ENCODE assay signal across 20 cellular contexts in the genomic region with DNA sequence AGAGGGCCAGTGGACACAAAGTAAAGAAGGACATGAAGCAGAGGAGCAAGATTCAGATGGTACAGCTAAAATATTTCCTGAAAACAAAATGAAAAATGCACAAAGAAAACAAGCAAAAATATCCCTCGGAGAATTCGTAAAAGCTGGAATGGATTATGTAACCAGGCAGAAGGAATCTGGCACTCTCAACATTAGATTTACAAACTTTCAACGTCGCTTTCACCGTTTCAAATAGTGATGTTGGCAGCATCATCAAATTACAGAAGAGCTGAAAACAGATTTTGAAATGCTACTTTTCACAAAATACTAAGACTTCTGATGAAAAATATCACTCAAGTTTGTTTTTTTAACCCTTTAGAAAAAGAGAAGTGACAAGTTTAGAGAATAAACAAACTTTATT. TPM values are rescaled to one million over a fixed set of nuclear protein-coding genes. Genes with fewer than 3 reads are reported as not detected.
DNase-seq lines count a peak whose midpoint lies in the region; ATAC-seq, FAIRE-seq and TF ChIP-seq lines count a peak whose summit lies in the region.
"Had no signal": no experiment of that assay in that cellular context is flagged by ENCODE, and none has a peak within 500 bp of the region (broad histone marks: within the 10 kb centered on the region; RNA-seq: fewer than 3 reads in every experiment).

No MANE protein-coding gene starts in this region.

- H3K4ac ChIP-seq in trophoblast cell (ENCODE audit: low read depth, low read length), result no peak overlapping the region

- TF ChIP-seq CTCF in AG10803 (conservative IDR thresholded peaks at IDR 0.05; ENCODE audit: low read length), result no peak
- TF ChIP-seq CTCF in GM23338 (conservative IDR thresholded peaks at IDR 0.05; ENCODE audit: low read depth in 2 of 2), result no peak

- H3K4me3 Mint-ChIP-seq in GM23338, result no peak overlapping the region
- H3K4me3 Mint-ChIP-seq: CD4-positive, alpha-beta T cell had no signal

- H3K27me3 ChIP-seq in GM23338 (ENCODE audit: insufficient read depth), result no peaks in the 10 kb centered on the region
- H3K27me3 ChIP-seq in trophoblast cell (ENCODE audit: insufficient read depth, low read length), result no peaks in the 10 kb centered on the region
- H3K27me3 ChIP-seq: BE2C had no signal

- peak overlapping the region; percentile 82 for H3K23ac ChIP-seq in trophoblast cell (ENCODE audit: low read length)

- H2BK120ac ChIP-seq in trophoblast cell (ENCODE audit: insufficient read depth, low read length, poor library complexity), result no peak overlapping the region

- peak; percentile 39 for FAIRE-seq in endometrium (lab: Jason Lieb, UNC)
- FAIRE-seq: GM12878 had no signal

- H3K36me3 ChIP-seq in GM23338 (ENCODE audit: insufficient read depth) (no peaks in the 10 kb centered on the region), trophoblast cell (ENCODE audit: control insufficient read depth in 1 of 2, insufficient read depth in 2 of 2, low read length in 2 of 2) (no peaks in the 10 kb centered on the region)
- H3K36me3 ChIP-seq: BE2C had no signal

- H2AFZ ChIP-seq in GM23338, result no peak overlapping the region
- no peak overlapping the region for H2AFZ ChIP-seq in trophoblast cell (ENCODE audit: insufficient read depth, low read length, poor library complexity)

- H3K4me3 ChIP-seq in AG10803 (ENCODE audit: low read length) (no peak overlapping the region), GM23338 (no peak overlapping the region), trophoblast cell (ENCODE audit: low read depth, low read length) (no peak overlapping the region)
- H3K4me3 ChIP-seq: GM12878 had no signal

- H3K27me3 Mint-ChIP-seq in GM23338 (ENCODE audit: insufficient read depth, low read depth, poor library complexity), result peaks cover 4% of the 10 kb centered on the region
- H3K27me3 Mint-ChIP-seq: CD4-positive, alpha-beta T cell had no signal

- H3K4me1 ChIP-seq in GM23338 (ENCODE audit: insufficient read depth) (peaks cover 44% of the 10 kb centered on the region), trophoblast cell (ENCODE audit: control insufficient read depth in 1 of 2, insufficient read depth in 2 of 2, low read length in 2 of 2) (no peaks in the 10 kb centered on the region)
- H3K4me1 ChIP-seq: BE2C had no signal

- H3K18ac ChIP-seq in trophoblast cell (ENCODE audit: low read length), result no peak overlapping the region

- H3K14ac ChIP-seq in trophoblast cell (ENCODE audit: low read length), result no peak overlapping the region

- no peaks in the 10 kb centered on the region for H3K79me2 ChIP-seq in GM23338 (replicated peaks; ENCODE audit: insufficient read depth)
- H3K79me2 ChIP-seq in trophoblast cell (ENCODE audit: control insufficient read depth, insufficient read depth, low read length, poor library complexity), result no peaks in the 10 kb centered on the region

- no peak overlapping the region for H3K27ac ChIP-seq in GM23338 (ENCODE audit: low read depth)
- H3K27ac ChIP-seq in trophoblast cell (ENCODE audit: low read depth, low read length), result no peak overlapping the region

- no peaks in the 10 kb centered on the region for H3K9me3 Mint-ChIP-seq in GM23338
- H3K9me3 Mint-ChIP-seq: CD4-positive, alpha-beta T cell had no signal

- H3K36me3 Mint-ChIP-seq in GM23338 (ENCODE audit: low read depth), result no peaks in the 10 kb centered on the region

- no peak overlapping the region for H4K12ac ChIP-seq in trophoblast cell (ENCODE audit: low read depth, low read length)

- H3K9me2 ChIP-seq in GM23338 (ENCODE audit: insufficient read depth), result no peaks in the 10 kb centered on the region

- H4K20me1 ChIP-seq in GM23338 (replicated peaks; ENCODE audit: insufficient read depth), result no peaks in the 10 kb centered on the region

- H3K79me1 ChIP-seq in trophoblast cell (ENCODE audit: low read length), result no peaks in the 10 kb centered on the region

- peak; percentile 39 for DNase-seq in AG10803 (ENCODE audit: low read depth)
- DNase-seq in GM23338 (ENCODE audit: low spot score), result no peak
- DNase-seq in trophoblast cell, result no peak
- no peak for DNase-seq in T-helper 9 cell
- DNase-seq in NCI-H2029 treated with DMSO at 0.1 percent for 48 hours (lab: John Stamatoyannopoulos, UW), result no peak
- DNase-seq in NCI-H1048 (lab: John Stamatoyannopoulos, UW), result no peak
- DNase-seq: BE2C; C1 segment of cervical spinal cord; Calu3; CD4-positive, alpha-beta T cell; DMS79 treated with DMSO at 0.1 percent for 48 hours; EL; HCEC 1CT had no signal

- H3K4me2 ChIP-seq in GM23338 (peak overlapping the region; percentile 29), trophoblast cell (ENCODE audit: low read length) (no peak overlapping the region)

- H2AK5ac ChIP-seq in trophoblast cell (ENCODE audit: low read length), result no peak overlapping the region

- ATAC-seq in GM23338 (no peak), GM19328 (IDR thresholded peaks at IDR 0.05; ENCODE audit: unreplicated experiment) (no peak)
- ATAC-seq: GM12878 had no signal

- no peak overlapping the region for H4K8ac ChIP-seq in trophoblast cell (ENCODE audit: low read depth, low read length)

- WGBS in trophoblast cell (ENCODE audit: extremely low coverage, insufficient coverage, insufficient read length), result no CpG with 5 or more reads among the region's 5 CpGs

- H2BK5ac ChIP-seq in trophoblast cell (ENCODE audit: low read depth, low read length, poor library complexity), result no peak overlapping the region

- H3K4me1 Mint-ChIP-seq in GM23338, result peaks cover 38% of the 10 kb centered on the region

- no peak overlapping the region for H4K91ac ChIP-seq in trophoblast cell (ENCODE audit: low read depth, low read length)

- no peaks in the 10 kb centered on the region for H3K9me3 ChIP-seq in trophoblast cell (ENCODE audit: insufficient read depth, low read depth, low read length)
- H3K9me3 ChIP-seq: BE2C had no signal

- peak overlapping the region; percentile 33 for H3K27ac Mint-ChIP-seq in GM23338
- H3K27ac Mint-ChIP-seq: CD4-positive, alpha-beta T cell had no signal

- no peak overlapping the region for H2BK12ac ChIP-seq in trophoblast cell (ENCODE audit: low read length)

- no peaks in the 10 kb centered on the region for H3F3A ChIP-seq in GM23338 (replicated peaks; ENCODE audit: low read depth)

- no peak overlapping the region for H3K9ac ChIP-seq in trophoblast cell (ENCODE audit: low read length)

TF ChIP-seq in GM23338, 12 proteins besides CTCF, POLR2A, EP300 and RAD21:
- TF ChIP-seq, protein P1, sequence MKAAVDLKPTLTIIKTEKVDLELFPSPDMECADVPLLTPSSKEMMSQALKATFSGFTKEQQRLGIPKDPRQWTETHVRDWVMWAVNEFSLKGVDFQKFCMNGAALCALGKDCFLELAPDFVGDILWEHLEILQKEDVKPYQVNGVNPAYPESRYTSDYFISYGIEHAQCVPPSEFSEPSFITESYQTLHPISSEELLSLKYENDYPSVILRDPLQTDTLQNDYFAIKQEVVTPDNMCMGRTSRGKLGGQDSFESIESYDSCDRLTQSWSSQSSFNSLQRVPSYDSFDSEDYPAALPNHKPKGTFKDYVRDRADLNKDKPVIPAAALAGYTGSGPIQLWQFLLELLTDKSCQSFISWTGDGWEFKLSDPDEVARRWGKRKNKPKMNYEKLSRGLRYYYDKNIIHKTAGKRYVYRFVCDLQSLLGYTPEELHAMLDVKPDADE (IDR thresholded peaks at IDR 0.05), result no peak
- TF ChIP-seq CREB1 (CRISPR knock-in tag; IDR thresholded peaks at IDR 0.05; ENCODE audit: low read depth) (no peak), EZH2phosphoT487 (IDR thresholded peaks at IDR 0.05; ENCODE audit: unreplicated experiment) (no peak), POLR2AphosphoS5 (IDR thresholded peaks at IDR 0.05; ENCODE audit: low read depth) (no peak)

RNA-seq across cellular contexts. Expression of gene SMLR1, which starts 11.8 kb away (rescaled TPM):
- total RNA-seq in GM23338 (2014; rRNA removed; shearing (Covaris generic)), result not detected in 2 replicates
- polyA plus RNA-seq in GM23338 (2016; fragmentation: Nextera tagmentation; extraction: Ambion mirVana), result 0.09 TPM in 1 of 2 replicates, not detected in the other
- polyA plus RNA-seq in trophoblast cell (2013), result not detected in 2 replicates
- total RNA-seq: A172; Calu3; CD4-positive, alpha-beta T cell; G401; H4; HT-29 had no signal
- polyA plus RNA-seq: GM12878 had no signal
